ENCODE assay signal across 18 cellular contexts in the genomic region with DNA sequence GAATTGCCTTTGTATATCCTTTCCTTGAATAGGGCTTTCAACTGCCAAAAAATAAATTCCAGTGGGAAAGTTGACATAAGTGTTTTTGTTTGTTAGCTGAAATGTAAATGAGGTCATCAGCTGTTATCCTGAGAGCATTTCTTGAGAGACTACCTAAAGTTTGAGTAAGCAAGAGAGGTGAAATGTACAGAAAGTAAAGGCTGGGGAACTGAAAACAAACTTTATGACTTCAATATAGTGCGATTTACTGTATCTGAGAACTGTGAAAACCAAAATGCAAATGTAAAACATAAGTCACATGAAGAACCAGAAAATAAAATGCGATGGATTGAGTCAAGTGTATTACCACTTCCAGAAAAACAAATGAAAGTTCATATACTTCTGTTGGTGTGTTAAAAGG.
DNase-seq lines count a peak whose midpoint lies in the region; ATAC-seq and TF ChIP-seq lines count a peak whose summit lies in the region.
"Had no signal": no experiment of that assay in that cellular context is flagged by ENCODE, and none has a peak within 500 bp of the region (broad histone marks: within the 10 kb centered on the region; RNA-seq: fewer than 3 reads in every experiment).

No MANE protein-coding gene starts in this region.

- DNase-seq in CD14-positive monocyte (ENCODE audit: low spot score) (no peak), RPMI8226 (no peak), NCI-H2171 treated with DMSO at 0.1 percent for 48 hours (lab: John Stamatoyannopoulos, UW) (no peak), middle frontal gyrus (ENCODE audit: extremely low spot score, low spot score) (no peak)
- DNase-seq: activated naive CD4-positive, alpha-beta T cell; anterior cingulate cortex; CD8-positive, alpha-beta memory T cell; HCEC 1CT; NCI-H1436 treated with DMSO at 0.1 percent for 48 hours; SIG-M5; uterus had no signal

- H3K27me3 Mint-ChIP-seq in CD14-positive monocyte (ENCODE audit: low read depth in 3 of 3) = peaks cover 0 to 1% (median 0%) of the 10 kb centered on the region in 3 donors
- H3K27me3 Mint-ChIP-seq: CD8-positive, alpha-beta memory T cell had no signal

- H3K9me3 Mint-ChIP-seq in CD14-positive monocyte = peaks cover 0 to 3% (median 0%) of the 10 kb centered on the region in 7 donors
- H3K9me3 Mint-ChIP-seq: neural progenitor cell had no signal

- H3K27ac Mint-ChIP-seq in CD14-positive monocyte = no peak overlapping the region
- H3K27ac Mint-ChIP-seq: CD8-positive, alpha-beta memory T cell; neural progenitor cell had no signal

- TF ChIP-seq CTCF in CD14-positive monocyte (IDR thresholded peaks at IDR 0.05) = no peak

- no peaks in the 10 kb centered on the region for H3K36me3 Mint-ChIP-seq in CD14-positive monocyte
- H3K36me3 Mint-ChIP-seq: CD8-positive, alpha-beta memory T cell; neural progenitor cell had no signal

- ATAC-seq in GM18508 (IDR thresholded peaks at IDR 0.05; ENCODE audit: insufficient read depth, unreplicated experiment) (peak; percentile 71), GM21360 (IDR thresholded peaks at IDR 0.05; ENCODE audit: unreplicated experiment) (peak; percentile 51), HG02885 (IDR thresholded peaks at IDR 0.05; ENCODE audit: poor library complexity, unreplicated experiment) (peak; percentile 86), HG03565 (IDR thresholded peaks at IDR 0.05; ENCODE audit: unreplicated experiment) (peak; percentile 73)
- ATAC-seq: activated CD4-positive, CD25-positive, alpha-beta regulatory T cell treated with anti-CD3 and anti-CD28 coated beads, Interleukin-2, amount 50 U/mL, for 24 hours; right cardiac atrium had no signal

- H3K4me3 Mint-ChIP-seq in CD14-positive monocyte = no peak overlapping the region
- H3K4me3 Mint-ChIP-seq: CD8-positive, alpha-beta memory T cell; neural progenitor cell had no signal

- H3K4me1 Mint-ChIP-seq in CD14-positive monocyte = peaks cover 10% of the 10 kb centered on the region
- H3K4me1 Mint-ChIP-seq: CD8-positive, alpha-beta memory T cell; neural progenitor cell had no signal

- intact Hi-C loops in CD14-positive monocyte (cut with micrococcal nuclease) = no loop called here
